8 cellular contexts compared by ENCODE assay signal in the genomic region with DNA sequence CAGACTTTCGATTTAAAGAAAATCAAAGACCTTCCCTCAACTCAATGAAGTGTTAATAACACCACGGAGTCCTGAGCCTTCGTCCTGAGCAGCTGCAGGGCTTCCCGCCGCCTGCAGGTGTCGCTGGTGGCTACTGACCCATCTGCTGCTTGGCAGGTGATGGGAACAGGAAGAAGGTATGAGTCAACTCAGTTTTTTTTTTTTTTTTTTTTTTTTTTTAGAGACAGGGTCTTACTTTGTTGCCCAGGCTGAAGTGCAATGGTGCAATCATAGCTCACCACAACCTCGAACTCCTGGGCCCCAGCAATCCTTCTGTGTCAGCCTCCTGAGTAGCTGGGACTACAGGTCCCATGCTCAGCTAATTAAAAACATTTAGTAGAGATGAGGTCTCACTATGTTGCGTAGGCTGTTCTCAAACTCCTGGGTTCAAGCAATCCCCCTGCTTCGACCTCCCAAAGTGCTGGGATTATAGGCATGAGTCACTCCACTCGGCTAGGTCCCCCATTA.
DNase-seq lines count a peak whose midpoint lies in the region; ATAC-seq, FAIRE-seq and TF ChIP-seq lines count a peak whose summit lies in the region.

No MANE protein-coding gene starts in this region.

- FAIRE-seq in kidney (lab: Jason Lieb, UNC): no peak

- H3K9ac ChIP-seq in kidney (ENCODE audit: low read length in 2 of 2): no peak overlapping the region

- in situ Hi-C loops in astrocyte of the spinal cord (cut with HindIII; ENCODE audit: low sequenced_read_pairs): no loop called here

- H3K27ac ChIP-seq in kidney (ENCODE audit: low read depth in 2 of 2, low read length in 2 of 2): no peak overlapping the region

- no peaks in the 10 kb centered on the region for H3K36me3 ChIP-seq in kidney (ENCODE audit: control insufficient read depth in 1 of 2, insufficient read depth in 2 of 2, low read length in 2 of 2)

- peak; percentile 91 for ATAC-seq in GM21390 (IDR thresholded peaks at IDR 0.05; ENCODE audit: unreplicated experiment)

- no peaks in the 10 kb centered on the region for H3K4me1 ChIP-seq in kidney (ENCODE audit: control insufficient read depth in 1 of 2, insufficient read depth in 1 of 2, low read depth in 1 of 2, low read length in 2 of 2)

- intact Hi-C loops in kidney (cut with DNase I): no loop called here

- DNase-seq in EH (ENCODE audit: low read depth) (peak; percentile 53), HT-29 (ENCODE audit: low spot score) (peak; percentile 64), T-helper 22 cell (ENCODE audit: low read depth) (peak; percentile 24), astrocyte of the spinal cord (ENCODE audit: low read depth, low spot score) (peak; percentile 75), kidney (peak; percentile 79), middle frontal gyrus (ENCODE audit: extremely low spot score, low spot score) (no peak)
- DNase-seq in stimulated activated CD4-positive, alpha-beta T cell treated with anti-CD3 and anti-CD28 coated beads, Interleukin-4, amount 100 ng/mL, for 4 hours: peak; percentile 68 to 78

- no peaks in the 10 kb centered on the region for H3K9me3 ChIP-seq in kidney (ENCODE audit: control insufficient read depth in 1 of 2, low read length in 2 of 2)

- H3K4me3 ChIP-seq in astrocyte of the spinal cord (ENCODE audit: low read depth, low read length): no peak overlapping the region
- H3K4me3 ChIP-seq in kidney (ENCODE audit: low read length in 2 of 2): no peak overlapping the region

- peak; percentile 93 for TF ChIP-seq CTCF in astrocyte of the spinal cord (IDR thresholded peaks at IDR 0.05; ENCODE audit: low read depth, low read length)
- peak; percentile 80 for TF ChIP-seq CTCF in kidney (IDR thresholded peaks at IDR 0.05; ENCODE audit: borderline replicate concordance, extremely low read depth, insufficient read depth)
